21 cellular contexts compared by ENCODE assay signal in the genomic region with DNA sequence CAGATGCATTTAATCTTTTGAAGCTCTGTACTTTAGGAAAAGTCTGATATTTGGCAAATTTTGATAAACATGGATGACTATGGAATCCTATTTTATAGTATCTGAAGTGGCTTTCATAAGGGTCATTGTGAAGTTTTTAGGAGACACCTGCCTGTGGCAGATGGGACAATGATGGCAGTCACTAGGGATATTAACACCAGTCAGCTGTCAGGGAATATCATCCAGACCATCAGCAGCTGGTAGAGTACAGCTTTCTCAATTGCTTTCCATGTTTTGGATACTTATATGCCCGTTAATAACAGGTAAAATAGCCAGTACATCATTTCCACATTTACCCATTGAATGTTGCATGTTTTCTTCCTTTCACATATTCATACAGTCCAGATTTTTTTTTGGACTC. TPM values are rescaled to one million over a fixed set of nuclear protein-coding genes. Genes with fewer than 3 reads are reported as not detected.
"Had no signal": no experiment of that assay in that cellular context is flagged by ENCODE, and none has a peak within 500 bp of the region (broad histone marks: within the 10 kb centered on the region; RNA-seq: fewer than 3 reads in every experiment).

No MANE protein-coding gene starts in this region.

- H3K4me2 ChIP-seq: SK-N-SH had no signal

- DNase-seq: KBM-7, MV-4-11, NCI-H1048, NCI-H1105, NCI-H1417, NCI-H1436 treated with DMSO at 0.1 percent for 48 hours, NCI-H1694, NCI-H187 treated with DMSO at 0.1 percent for 48 hours, NCI-H2029 treated with DMSO at 0.1 percent for 48 hours, NCI-H2171 treated with DMSO at 0.1 percent for 48 hours, NCI-H345, NCI-H446 treated with DMSO at 0.1 percent for 48 hours, NCI-H510A treated with DMSO at 0.1 percent for 48 hours, NCI-H69, NCI-H774, Right ventricle myocardium superior, RPMI8226, SIG-M5, SK-N-SH had no signal

- H3K9me3 ChIP-seq: SK-N-SH had no signal

- H3K9ac ChIP-seq: SK-N-SH had no signal

RNA-seq across cellular contexts. Expression of a gene that starts 39.1 kb away (rescaled TPM):
- total RNA-seq: LHCN-M2, SK-MEL-5 had no signal
- polyA plus RNA-seq: SK-N-SH had no signal
